14 cellular contexts compared by ENCODE assay signal in genomic region chr4:145805490-145805889, GRCh38.
DNase-seq lines count a peak whose midpoint lies in the region; FAIRE-seq and TF ChIP-seq lines count a peak whose summit lies in the region.
"Had no signal": no experiment of that assay in that cellular context is flagged by ENCODE, and none has a peak within 500 bp of the region (broad histone marks: within the 10 kb centered on the region; RNA-seq: fewer than 3 reads in every experiment).

No MANE protein-coding gene starts in this region.

- H3K4me1 ChIP-seq in breast epithelium: no peaks in the 10 kb centered on the region

- intact Hi-C loops in MCF 10A (cut with micrococcal nuclease) (no loop called here), breast epithelium (cut with DNase I; ENCODE audit: low total_unique reads) (no loop called here)

- peaks cover 0 to 4% of the 10 kb centered on the region in 2 donors for H3K9me3 ChIP-seq in breast epithelium

- no peak for TF ChIP-seq POLR2A in breast epithelium (IDR thresholded peaks at IDR 0.05)
- no peak for TF ChIP-seq POLR2A in H54 (IDR thresholded peaks at IDR 0.05; ENCODE audit: low read depth, low read length)

- H3K4me1 Mint-ChIP-seq in MCF 10A (ENCODE audit: insufficient read depth, unreplicated experiment) (peaks cover 32% of the 10 kb centered on the region), type B pancreatic cell (ENCODE audit: unreplicated experiment) (peaks cover 12% of the 10 kb centered on the region)

- DNase-seq in MCF 10A (ENCODE audit: unreplicated experiment) (peak; percentile 53), breast epithelium (ENCODE audit: low spot score in 2 of 2) (no peak), astrocyte of the hippocampus (ENCODE audit: low read depth, low spot score) (peak; percentile 74), iPS DF 4.7 (ENCODE audit: extremely low read depth, low spot score) (peak; percentile 41), type B pancreatic cell (ENCODE audit: extremely low spot score, unreplicated experiment) (no peak), H54 (ENCODE audit: insufficient read length, low spot score) (no peak), RKO (ENCODE audit: low spot score) (no peak)
- no peak for DNase-seq in activated CD4-positive, CD25-positive, alpha-beta regulatory T cell treated with anti-CD3 and anti-CD28 coated beads, Interleukin-2, amount 50 U/mL, for 72 hours
- DNase-seq: activated naive CD4-positive, alpha-beta T cell treated with anti-CD3 and anti-CD28 coated beads for 36 hours; left lung; NCI-H2107; RPMI8226; upper lobe of right lung had no signal

- H3K4me3 Mint-ChIP-seq in MCF 10A (ENCODE audit: unreplicated experiment) (peak overlapping the region; percentile 23), type B pancreatic cell (peak overlapping the region; percentile 23)
- H3K4me3 Mint-ChIP-seq: activated naive CD4-positive, alpha-beta T cell treated with anti-CD3 and anti-CD28 coated beads for 36 hours had no signal

- FAIRE-seq in H54 (lab: Jason Lieb, UNC): no peak
- FAIRE-seq: endometrium had no signal

- CTCF ChIA-PET in MCF 10A (lab: Yijun Ruan, JAX): interaction anchor here (1.0 kb wide), 1 partner anchor 90 kb away, joined by 3 read pairs; no protein-coding TSS in a partner anchor

- H3K27me3 Mint-ChIP-seq in MCF 10A (ENCODE audit: insufficient read depth, unreplicated experiment) (no peaks in the 10 kb centered on the region), type B pancreatic cell (no peaks in the 10 kb centered on the region)

- H3K36me3 ChIP-seq in breast epithelium: no peaks in the 10 kb centered on the region
- H3K36me3 ChIP-seq: left lung, upper lobe of right lung had no signal

- H3K36me3 Mint-ChIP-seq in MCF 10A (ENCODE audit: insufficient read depth, unreplicated experiment) (no peaks in the 10 kb centered on the region), type B pancreatic cell (peaks cover 20% of the 10 kb centered on the region)

- TF ChIP-seq CTCF in MCF 10A (IDR thresholded peaks at IDR 0.05; ENCODE audit: unreplicated experiment): no peak
- TF ChIP-seq CTCF in breast epithelium (IDR thresholded peaks at IDR 0.05): no peak
- TF ChIP-seq CTCF in type B pancreatic cell (conservative IDR thresholded peaks at IDR 0.05): no peak

- no TSS peak for BruUV-seq in MCF 10A (replicated peaks; lab: Mats Ljungman, UMichigan)

- POLR2A ChIA-PET in MCF 10A (lab: Yijun Ruan, JAX): interaction anchor here (1.0 to 5.1 kb wide), 2 partner anchors 70 to 72 kb away, joined by 3 to 54 read pairs; no protein-coding TSS in a partner anchor

- no peaks in the 10 kb centered on the region for H3K27me3 ChIP-seq in breast epithelium
- H3K27me3 ChIP-seq: left lung, upper lobe of right lung had no signal

- H3K9me3 Mint-ChIP-seq in MCF 10A (ENCODE audit: unreplicated experiment) (no peaks in the 10 kb centered on the region), type B pancreatic cell (peaks cover 9% of the 10 kb centered on the region)

- H3K4me3 ChIP-seq in breast epithelium: no peak overlapping the region
- H3K4me3 ChIP-seq: left lung, upper lobe of right lung had no signal

- peak overlapping the region in 1 of 2 donors; percentile 33 for H3K27ac ChIP-seq in breast epithelium
- H3K27ac ChIP-seq: upper lobe of right lung had no signal

- H3K27ac Mint-ChIP-seq in MCF 10A (ENCODE audit: low read depth, unreplicated experiment): peak overlapping the region; percentile 70
- peak overlapping the region; percentile 84 for H3K27ac Mint-ChIP-seq in type B pancreatic cell

Comparison
In these comparisons a context has a peak if more than half of its experiments do, and no peak if none do; other contexts are left out.
1. DNase-seq: peak in MCF 10A (single experiment), astrocyte of the hippocampus (single experiment) and iPS DF 4.7 (single experiment); none in breast epithelium (0 of 2), type B pancreatic cell (single experiment), H54 (single experiment), activated CD4-positive, CD25-positive, alpha-beta regulatory T cell treated with anti-CD3 and anti-CD28 coated beads, Interleukin-2, amount 50 U/mL, for 72 hours (single experiment) and RKO (single experiment).